ENCODE assay signal across 1 cellular context in genomic region chr7:70042533-70042932, GRCh38.
TF ChIP-seq lines count a peak whose summit lies in the region.

No MANE protein-coding gene starts in this region.

TF ChIP-seq in H1, 55 proteins besides CTCF, POLR2A, EP300 and RAD21 (continued from another document):
- TF ChIP-seq NANOG (IDR thresholded peaks at IDR 0.05; ENCODE audit: insufficient read depth, low read depth, low read length, poor library complexity, severe bottlenecking), result no peak
